ENCODE assay signal across 13 cellular contexts in the genomic region with DNA sequence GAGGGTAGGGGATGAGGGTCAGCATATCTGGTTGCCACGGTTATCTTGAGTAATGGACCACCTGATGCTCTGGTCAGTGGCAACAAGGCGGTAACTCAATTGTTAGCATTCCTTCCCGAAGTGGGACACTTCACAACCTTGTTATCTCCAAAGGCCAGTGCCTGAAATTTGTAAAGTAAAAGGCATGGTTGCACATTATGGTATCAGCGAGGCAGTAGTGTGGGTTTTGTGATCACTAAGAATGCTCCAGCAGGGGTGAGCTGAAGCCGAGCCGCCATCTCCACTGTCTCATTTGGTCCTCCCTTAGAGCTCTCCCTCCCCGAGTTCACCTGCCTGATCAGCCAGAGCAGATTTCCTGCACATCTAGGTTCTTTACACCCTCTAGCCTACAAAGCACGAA. TPM values are rescaled to one million over a fixed set of nuclear protein-coding genes. Genes with fewer than 3 reads are reported as not detected.
DNase-seq lines count a peak whose midpoint lies in the region; ATAC-seq and TF ChIP-seq lines count a peak whose summit lies in the region.
"Had no signal": no experiment of that assay in that cellular context is flagged by ENCODE, and none has a peak within 500 bp of the region (broad histone marks: within the 10 kb centered on the region; RNA-seq: fewer than 3 reads in every experiment).

No MANE protein-coding gene starts in this region.

- no peaks in the 10 kb centered on the region for H3K36me3 Mint-ChIP-seq in progenitor cell of endocrine pancreas (ENCODE audit: insufficient read depth)
- H3K36me3 Mint-ChIP-seq: activated naive CD8-positive, alpha-beta T cell had no signal

- ATAC-seq in GM21528 (IDR thresholded peaks at IDR 0.05; ENCODE audit: low FRiP score, unreplicated experiment) (no peak), HG02678 (IDR thresholded peaks at IDR 0.05; ENCODE audit: unreplicated experiment) (no peak)

- H3K4me1 Mint-ChIP-seq in progenitor cell of endocrine pancreas (ENCODE audit: low read depth) = peaks cover 74% of the 10 kb centered on the region

- WGBS in adipose tissue, 3 donors = 65 to 85% (median 66%) methylated on average over 8 of the region's 8 CpGs

- H3K4me3 Mint-ChIP-seq in progenitor cell of endocrine pancreas (ENCODE audit: low read depth) = no peak overlapping the region
- H3K4me3 Mint-ChIP-seq: activated naive CD8-positive, alpha-beta T cell; stimulated activated naive CD8-positive, alpha-beta T cell treated with anti-CD3 and anti-CD28 coated beads, Interleukin-15, Interleukin-2, amounts not matched to agents 100 ng/mL and 50 ng/mL, for 24 hours had no signal

- no peaks in the 10 kb centered on the region for H3K9me3 Mint-ChIP-seq in progenitor cell of endocrine pancreas (ENCODE audit: low read depth)
- H3K9me3 Mint-ChIP-seq: stimulated activated naive CD8-positive, alpha-beta T cell treated with anti-CD3 and anti-CD28 coated beads, Interleukin-15, Interleukin-2, amounts not matched to agents 100 ng/mL and 50 ng/mL, for 24 hours had no signal

- H3K27ac Mint-ChIP-seq in progenitor cell of endocrine pancreas = peak overlapping the region; percentile 95
- H3K27ac Mint-ChIP-seq: activated naive CD8-positive, alpha-beta T cell; stimulated activated naive CD8-positive, alpha-beta T cell treated with anti-CD3 and anti-CD28 coated beads, Interleukin-15, Interleukin-2, amounts not matched to agents 100 ng/mL and 50 ng/mL, for 24 hours had no signal

- H3K27me3 ChIP-seq in iPS-18a (ENCODE audit: control insufficient read depth, insufficient read depth, low read length) = no peaks in the 10 kb centered on the region

- peak overlapping the region; percentile 28 for H3K9ac ChIP-seq in iPS-18a (ENCODE audit: low read length)

- no peaks in the 10 kb centered on the region for H3K9me3 ChIP-seq in iPS-18a (ENCODE audit: control insufficient read depth, low read depth, low read length)
- H3K9me3 ChIP-seq: HAP-1 had no signal

- DNase-seq in progenitor cell of endocrine pancreas (ENCODE audit: low spot score, unreplicated experiment) = no peak
- no peak for DNase-seq in HUDEP-2 (lab: John Stamatoyannopoulos, UW; ENCODE audit: unreplicated experiment in 76 of 76)
- DNase-seq in glomerular visceral epithelial cell (ENCODE audit: extremely low spot score) = no peak
- DNase-seq: activated CD4-positive, alpha-beta T cell treated with anti-CD3 and anti-CD28 coated beads, Interleukin-2, amount 50 U/mL, for 4 hours; NCI-H524 treated with DMSO at 0.1 percent for 48 hours had no signal

- TF ChIP-seq CTCF in 22Rv1 (IDR thresholded peaks at IDR 0.05) = no peak
- no peak for TF ChIP-seq CTCF in progenitor cell of endocrine pancreas (IDR thresholded peaks at IDR 0.05; ENCODE audit: unreplicated experiment)

- no peaks in the 10 kb centered on the region for H3K36me3 ChIP-seq in iPS-18a (ENCODE audit: control insufficient read depth, low read depth, low read length)
- H3K36me3 ChIP-seq: HAP-1 had no signal

- no peaks in the 10 kb centered on the region for H3K27me3 Mint-ChIP-seq in progenitor cell of endocrine pancreas
- H3K27me3 Mint-ChIP-seq: activated naive CD8-positive, alpha-beta T cell; stimulated activated naive CD8-positive, alpha-beta T cell treated with anti-CD3 and anti-CD28 coated beads, Interleukin-15, Interleukin-2, amounts not matched to agents 100 ng/mL and 50 ng/mL, for 24 hours had no signal

- H3K27ac ChIP-seq in 22Rv1 (peak overlapping the region; percentile 91), adipose tissue (ENCODE audit: low read depth, low read length) (peak overlapping the region; percentile 48), iPS-18a (ENCODE audit: low read length) (peak overlapping the region; percentile 56)

- H3K4me3 ChIP-seq in iPS-18a (ENCODE audit: low read length) = peak overlapping the region; percentile 24
- H3K4me3 ChIP-seq: HAP-1 had no signal

- H3K4me1 ChIP-seq in iPS-18a (ENCODE audit: control insufficient read depth, low read depth, low read length) = peaks cover 43% of the 10 kb centered on the region

RNA-seq across cellular contexts. Expression of a gene that starts 50.5 kb away (rescaled TPM):
- polyA plus RNA-seq in adipose tissue = 10 to 100 TPM in 1 of 3 donors, 1 to 10 TPM in 2; 2.3 to 10.1 (median 6.4) TPM
- 22.6 and 23.9 TPM in 2 replicates for total RNA-seq in progenitor cell of endocrine pancreas
